8 cellular contexts compared by ENCODE assay signal in genomic region chr4:184851200-184851541, GRCh38. TPM values are rescaled to one million over a fixed set of nuclear protein-coding genes. Genes with fewer than 3 reads are reported as not detected.
A peak's percentile ranks its signal among the peaks of the same experiment; 100 is the strongest.
DNase-seq lines count a peak whose midpoint lies in the region; ATAC-seq and TF ChIP-seq lines count a peak whose summit lies in the region.

No MANE protein-coding gene starts in this region.

- H3K9me3 Mint-ChIP-seq in activated B cell treated with CpG ODN at 0.5 μM for 24 hours = no peaks in the 10 kb centered on the region
- H3K9me3 Mint-ChIP-seq in CD4-positive, alpha-beta memory T cell = no peaks in the 10 kb centered on the region

- no peak overlapping the region for H3K27ac ChIP-seq in left ventricle myocardium inferior (replicated peaks)
- peak overlapping the region in 1 of 4 donors; percentile 10 for H3K27ac ChIP-seq in transverse colon
- H3K27ac ChIP-seq in esophagus muscularis mucosa (replicated peaks in 1 of 4) = peak overlapping the region in 1 of 4 donors; percentile 33
- no peak overlapping the region for H3K27ac ChIP-seq in CD4-positive, alpha-beta memory T cell (ENCODE audit: low read depth, low read length)

- no peaks in the 10 kb centered on the region for H3K27me3 Mint-ChIP-seq in activated B cell treated with CpG ODN at 0.5 μM for 24 hours
- peaks cover 6 to 14% of the 10 kb centered on the region in 2 donors for H3K27me3 Mint-ChIP-seq in CD4-positive, alpha-beta memory T cell

- H3K4me3 ChIP-seq in left ventricle myocardium inferior = no peak overlapping the region
- H3K4me3 ChIP-seq in transverse colon = no peak overlapping the region
- no peak overlapping the region for H3K4me3 ChIP-seq in esophagus muscularis mucosa
- H3K4me3 ChIP-seq in CD4-positive, alpha-beta memory T cell (ENCODE audit: low read length in 2 of 2) = no peak overlapping the region

- CTCF ChIA-PET in activated B cell treated with CpG ODN at 0.5 μM for 24 hours (lab: Charles Lee) = no interaction called here
- CTCF ChIA-PET in CD4-positive, alpha-beta memory T cell (lab: Charles Lee; ENCODE audit: partially characterized antibody) = no interaction called here

- WGBS in transverse colon (ENCODE audit: low coverage in 1 of 2), 2 donors = 58% methylated on average over 3 of the region's 3 CpGs
- WGBS in esophagus muscularis mucosa = 62% methylated on average over 3 of the region's 3 CpGs

- TF ChIP-seq EP300 in transverse colon (IDR thresholded peaks at IDR 0.05; ENCODE audit: low read depth) (no peak), esophagus muscularis mucosa (IDR thresholded peaks at IDR 0.05) (no peak)

- DNase-seq in Right ventricle myocardium inferior (ENCODE audit: missing footprints) (no peak), left ventricle myocardium inferior (no peak), activated B cell treated with CpG ODN at 0.5 μM for 24 hours (no peak), transverse colon (peak; percentile 15), T1000 (lab: John Stamatoyannopoulos, UW) (no peak), esophagus muscularis mucosa (ENCODE audit: extremely low spot score) (no peak)
- DNase-seq in CD4-positive, alpha-beta memory T cell = no peak

- POLR2A ChIA-PET in activated B cell treated with CpG ODN at 0.5 μM for 24 hours (lab: Charles Lee) = interaction anchor here (1.0 to 10.6 kb wide), 5 partner anchors 25 to 68 kb away, joined by 3 to 126 read pairs (median 4); partner anchors contain the start of gene ACSL1
- POLR2A ChIA-PET in CD4-positive, alpha-beta memory T cell (lab: Charles Lee; ENCODE audit: partially characterized antibody) = no interaction called here

- no peak overlapping the region for H3K27ac Mint-ChIP-seq in activated B cell treated with CpG ODN at 0.5 μM for 24 hours
- H3K27ac Mint-ChIP-seq in CD4-positive, alpha-beta memory T cell = no peak overlapping the region

- TF ChIP-seq CTCF in left ventricle myocardium inferior (IDR thresholded peaks at IDR 0.05; ENCODE audit: borderline replicate concordance) = no peak
- TF ChIP-seq CTCF in activated B cell treated with CpG ODN at 0.5 μM for 24 hours (IDR thresholded peaks at IDR 0.05) = no peak
- no peak for TF ChIP-seq CTCF in transverse colon (IDR thresholded peaks at IDR 0.05)
- TF ChIP-seq CTCF in esophagus muscularis mucosa (IDR thresholded peaks at IDR 0.05) = no peak

- no peaks in the 10 kb centered on the region for H3K36me3 Mint-ChIP-seq in activated B cell treated with CpG ODN at 0.5 μM for 24 hours (ENCODE audit: low read depth)
- H3K36me3 Mint-ChIP-seq in CD4-positive, alpha-beta memory T cell = no peaks in the 10 kb centered on the region

- H3K36me3 ChIP-seq in left ventricle myocardium inferior (no peaks in the 10 kb centered on the region), transverse colon (no peaks in the 10 kb centered on the region), esophagus muscularis mucosa (no peaks in the 10 kb centered on the region)
- H3K36me3 ChIP-seq in CD4-positive, alpha-beta memory T cell (ENCODE audit: insufficient read depth, low read length) = no peaks in the 10 kb centered on the region

- ATAC-seq in Right ventricle myocardium inferior = peak; percentile 54
- ATAC-seq in HG03045 (IDR thresholded peaks at IDR 0.05; ENCODE audit: unreplicated experiment) = peak; percentile 62
- peak; percentile 71 for ATAC-seq in activated B cell treated with CpG ODN at 0.5 μM for 24 hours (ENCODE audit: low read depth)

- H3K9me3 ChIP-seq in left ventricle myocardium inferior (replicated peaks) (no peaks in the 10 kb centered on the region), transverse colon (no peaks in the 10 kb centered on the region), esophagus muscularis mucosa (no peaks in the 10 kb centered on the region)
- no peaks in the 10 kb centered on the region for H3K9me3 ChIP-seq in CD4-positive, alpha-beta memory T cell (ENCODE audit: control insufficient read depth in 1 of 2, low read length in 2 of 2)

- H3K4me1 ChIP-seq in left ventricle myocardium inferior = no peaks in the 10 kb centered on the region
- H3K4me1 ChIP-seq in transverse colon = no peaks in the 10 kb centered on the region
- no peaks in the 10 kb centered on the region for H3K4me1 ChIP-seq in esophagus muscularis mucosa
- no peaks in the 10 kb centered on the region for H3K4me1 ChIP-seq in CD4-positive, alpha-beta memory T cell (ENCODE audit: insufficient read depth, low read length)

- TF ChIP-seq POLR2A in transverse colon (IDR thresholded peaks at IDR 0.05) (no peak), esophagus muscularis mucosa (IDR thresholded peaks at IDR 0.05; ENCODE audit: low read depth) (no peak)

- H3K4me1 Mint-ChIP-seq in activated B cell treated with CpG ODN at 0.5 μM for 24 hours = peaks cover 38% of the 10 kb centered on the region
- H3K4me1 Mint-ChIP-seq in CD4-positive, alpha-beta memory T cell = peaks cover 0 to 5% (median 0%) of the 10 kb centered on the region in 4 donors

- in situ Hi-C loops in transverse colon (cut with MboI; ENCODE audit: low pct_ligation_motif_present in 1 of 4, low pct_unique_long_range_greater_than_20kb in 1 of 4, low sequenced_read_pairs in 3 of 4) = no loop called here

- H3K27me3 ChIP-seq in left ventricle myocardium inferior (ENCODE audit: low read depth) (peaks cover 5% of the 10 kb centered on the region), transverse colon (no peaks in the 10 kb centered on the region), esophagus muscularis mucosa (peaks cover 0 to 6% (median 0%) of the 10 kb centered on the region in 4 donors)
- H3K27me3 ChIP-seq in CD4-positive, alpha-beta memory T cell (ENCODE audit: insufficient read depth, low read length) = peaks cover 4% of the 10 kb centered on the region

- intact Hi-C loops in Right ventricle myocardium inferior (cut with DNase I) = no loop called here
- intact Hi-C loops in left ventricle myocardium inferior (cut with micrococcal nuclease) = no loop called here
- intact Hi-C loops in activated B cell treated with CpG ODN at 0.5 μM for 24 hours (cut with micrococcal nuclease) = loop anchor here (1.0 to 10.0 kb wide), 8 partner anchors 26 to 544 kb away; partner anchors contain the start of genes ACSL1, ANKRD37, CENPU and CFAP97
- intact Hi-C loops in transverse colon (cut with DNase I; ENCODE audit: low total_unique reads) = no loop called here
- intact Hi-C loops in esophagus muscularis mucosa (cut with DNase I) = no loop called here
- intact Hi-C loops in CD4-positive, alpha-beta memory T cell (cut with micrococcal nuclease) = no loop called here

- H3K4me3 Mint-ChIP-seq in activated B cell treated with CpG ODN at 0.5 μM for 24 hours = no peak overlapping the region
- no peak overlapping the region for H3K4me3 Mint-ChIP-seq in CD4-positive, alpha-beta memory T cell

RNA-seq across cellular contexts. Expression of gene ACSL1, which starts 25.4 kb away (rescaled TPM):
- total RNA-seq in Right ventricle myocardium inferior (445 TPM), left ventricle myocardium inferior (316 TPM), activated B cell treated with CpG ODN at 0.5 μM for 24 hours (46.3 and 47.0 TPM in 2 replicates), transverse colon (10 to 100 TPM; 20.6 to 50.0 (median 40.0) TPM), esophagus muscularis mucosa (100 to 1,000 TPM in 1 of 4 donors, 10 to 100 TPM in 3; 43.5 to 136 (median 52.0) TPM)
- 10 to 100 TPM; 11.5 to 12.9 TPM for total RNA-seq in CD4-positive, alpha-beta memory T cell
- 1 to 10 TPM; 4.0 to 6.8 TPM for polyA plus RNA-seq in CD4-positive, alpha-beta memory T cell
